ENCODE assay signal across 16 cellular contexts in the genomic region with DNA sequence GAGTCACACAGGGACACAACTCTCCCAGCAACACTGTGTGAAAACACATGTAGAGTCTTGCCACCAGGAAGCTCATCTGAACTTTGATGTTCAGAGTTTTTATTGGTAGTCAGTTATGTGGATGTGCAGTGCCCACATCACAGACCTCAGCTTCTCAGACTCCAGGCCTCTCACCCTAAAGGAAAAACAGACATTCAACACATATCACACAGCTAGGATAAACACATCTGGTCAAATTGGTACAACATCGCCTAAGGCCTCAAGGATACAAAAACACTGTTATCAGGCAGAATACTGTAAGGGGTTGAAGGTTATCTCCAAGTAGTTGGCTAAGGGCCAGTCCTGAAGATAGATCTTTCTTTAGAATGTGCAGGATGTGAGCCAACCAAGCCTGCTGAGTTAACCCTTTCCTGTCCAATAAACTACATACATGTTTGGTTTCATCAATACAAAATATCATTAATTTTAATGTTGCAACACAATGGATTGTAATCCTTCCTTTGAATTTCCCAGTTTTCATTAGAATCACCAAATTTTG.
DNase-seq lines count a peak whose midpoint lies in the region; TF ChIP-seq lines count a peak whose summit lies in the region.
"Had no signal": no experiment of that assay in that cellular context is flagged by ENCODE, and none has a peak within 500 bp of the region (broad histone marks: within the 10 kb centered on the region; RNA-seq: fewer than 3 reads in every experiment).

No MANE protein-coding gene starts in this region.

- CTCF ChIA-PET in HEK293 (lab: Yijun Ruan, JAX) = interaction anchor here (0.9 kb wide), 1 partner anchor 14 kb away, joined by 3 read pairs; no protein-coding TSS in a partner anchor

- peak; percentile 41 for DNase-seq in OCI-M1 (lab: John Stamatoyannopoulos, UW)
- DNase-seq in brain microvascular endothelial cell = peak; percentile 25
- peak; percentile 4 for DNase-seq in glomerular endothelial cell (ENCODE audit: extremely low read depth, low read depth, low spot score)
- no peak for DNase-seq in islet precursor cell
- no peak for DNase-seq in activated CD4-positive, alpha-beta T cell treated with anti-CD3 and anti-CD28 coated beads for 48 hours
- no peak for DNase-seq in immature natural killer cell
- DNase-seq: C1 segment of cervical spinal cord; CD4-positive, alpha-beta T cell; COR-L47; DMS153; DMS79 treated with DMSO at 0.1 percent for 48 hours; EL; GDM1 had no signal

- H3K4me3 Mint-ChIP-seq in immature natural killer cell = no peak overlapping the region
- H3K4me3 Mint-ChIP-seq: B cell; CD4-positive, alpha-beta T cell had no signal

- no peaks in the 10 kb centered on the region for H3K27me3 ChIP-seq in brain microvascular endothelial cell (replicated peaks)

- no peaks in the 10 kb centered on the region for H3K4me1 ChIP-seq in HEK293 (ENCODE audit: control insufficient read depth, insufficient read depth, low read length)

- peaks cover 0 to 8% (median 3%) of the 10 kb centered on the region in 6 donors for H3K9me3 Mint-ChIP-seq in immature natural killer cell

- POLR2A ChIA-PET in HEK293 (lab: Yijun Ruan, JAX) = no interaction called here

- in situ Hi-C loops in brain microvascular endothelial cell (cut with HindIII; ENCODE audit: low pct_ligation_motif_present, low sequenced_read_pairs) = no loop called here

- H3K4me1 Mint-ChIP-seq in immature natural killer cell = peaks cover 0 to 22% of the 10 kb centered on the region in 2 donors
- H3K4me1 Mint-ChIP-seq: B cell had no signal

- H3K36me3 Mint-ChIP-seq in immature natural killer cell = peaks cover 0 to 3% (median 0%) of the 10 kb centered on the region in 3 donors

- no peak for TF ChIP-seq CTCF in HEK293 (tag by site-specific recombination; IDR thresholded peaks at IDR 0.05)
- TF ChIP-seq CTCF in brain microvascular endothelial cell (IDR thresholded peaks at IDR 0.05; ENCODE audit: low read depth, low read length, missing control alignments) = no peak

- H3K27me3 Mint-ChIP-seq in immature natural killer cell (ENCODE audit: low read depth in 3 of 3) = peaks cover 0 to 3% (median 2%) of the 10 kb centered on the region in 3 donors
- H3K27me3 Mint-ChIP-seq: B cell; CD4-positive, alpha-beta T cell had no signal

- no peak overlapping the region for H3K27ac ChIP-seq in HEK293 (ENCODE audit: extremely low read depth, low read depth, low read length)
- no peak overlapping the region for H3K27ac ChIP-seq in brain microvascular endothelial cell
- H3K27ac ChIP-seq: HL-60 had no signal

- H3K36me3 ChIP-seq in HEK293 (ENCODE audit: control insufficient read depth in 2 of 2, insufficient read depth in 1 of 2, low read length in 2 of 2) (no peaks in the 10 kb centered on the region), brain microvascular endothelial cell (replicated peaks) (no peaks in the 10 kb centered on the region)

- H3K9me3 ChIP-seq in HEK293 (ENCODE audit: control insufficient read depth, insufficient read depth, low read depth, low read length) = no peaks in the 10 kb centered on the region

- H3K4me3 ChIP-seq in HEK293 (ENCODE audit: low read depth, low read length) (no peak overlapping the region), brain microvascular endothelial cell (ENCODE audit: low read depth, low read length) (no peak overlapping the region)

- H3K27ac Mint-ChIP-seq in immature natural killer cell = no peak overlapping the region
- H3K27ac Mint-ChIP-seq: B cell; CD4-positive, alpha-beta T cell had no signal

TF ChIP-seq in HEK293, 187 proteins besides CTCF, POLR2A, EP300 and RAD21:
- TF ChIP-seq ZNF155 (tag by site-specific recombination; IDR thresholded peaks at IDR 0.05) (no peak), ZNF214 (tag by site-specific recombination; IDR thresholded peaks at IDR 0.05; ENCODE audit: borderline replicate concordance) (no peak), TCF7L2 (IDR thresholded peaks at IDR 0.05; ENCODE audit: borderline replicate concordance, low read depth, low read length) (no peak), SETDB1 (IDR thresholded peaks at IDR 0.05; ENCODE audit: insufficient read length, low read length) (peak; percentile 88), ZNF785 (tag by site-specific recombination; IDR thresholded peaks at IDR 0.05) (no peak), HOXA7 (CRISPR knock-in tag; IDR thresholded peaks at IDR 0.05; ENCODE audit: borderline replicate concordance) (no peak), ZNF707 (tag by site-specific recombination; IDR thresholded peaks at IDR 0.05) (no peak), TRIM28 (IDR thresholded peaks at IDR 0.05; ENCODE audit: borderline replicate concordance, low read length) (peak; percentile 94), ZBTB8A (tag by site-specific recombination; IDR thresholded peaks at IDR 0.05) (no peak), ZNF10 (tag by site-specific recombination; IDR thresholded peaks at IDR 0.05) (no peak), ZNF747 (tag by site-specific recombination; IDR thresholded peaks at IDR 0.05) (no peak)
- TF ChIP-seq, protein P1, sequence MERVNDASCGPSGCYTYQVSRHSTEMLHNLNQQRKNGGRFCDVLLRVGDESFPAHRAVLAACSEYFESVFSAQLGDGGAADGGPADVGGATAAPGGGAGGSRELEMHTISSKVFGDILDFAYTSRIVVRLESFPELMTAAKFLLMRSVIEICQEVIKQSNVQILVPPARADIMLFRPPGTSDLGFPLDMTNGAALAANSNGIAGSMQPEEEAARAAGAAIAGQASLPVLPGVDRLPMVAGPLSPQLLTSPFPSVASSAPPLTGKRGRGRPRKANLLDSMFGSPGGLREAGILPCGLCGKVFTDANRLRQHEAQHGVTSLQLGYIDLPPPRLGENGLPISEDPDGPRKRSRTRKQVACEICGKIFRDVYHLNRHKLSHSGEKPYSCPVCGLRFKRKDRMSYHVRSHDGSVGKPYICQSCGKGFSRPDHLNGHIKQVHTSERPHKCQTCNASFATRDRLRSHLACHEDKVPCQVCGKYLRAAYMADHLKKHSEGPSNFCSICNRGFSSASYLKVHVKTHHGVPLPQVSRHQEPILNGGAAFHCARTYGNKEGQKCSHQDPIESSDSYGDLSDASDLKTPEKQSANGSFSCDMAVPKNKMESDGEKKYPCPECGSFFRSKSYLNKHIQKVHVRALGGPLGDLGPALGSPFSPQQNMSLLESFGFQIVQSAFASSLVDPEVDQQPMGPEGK (tag by site-specific recombination; IDR thresholded peaks at IDR 0.05) = no peak

Comparison
In these comparisons a context has a peak if more than half of its experiments do, and no peak if none do; other contexts are left out.
1. DNase-seq: peak in OCI-M1 (single experiment), brain microvascular endothelial cell (single experiment) and glomerular endothelial cell (single experiment); none in islet precursor cell (single experiment), activated CD4-positive, alpha-beta T cell treated with anti-CD3 and anti-CD28 coated beads for 48 hours (single experiment) and immature natural killer cell (0 of 3).